Comparison of ENCODE assay signal across 8 cellular contexts in genomic region chr12:46370380-46370734, GRCh38. TPM values are rescaled to one million over a fixed set of nuclear protein-coding genes. Genes with fewer than 3 reads are reported as not detected.
DNase-seq lines count a peak whose midpoint lies in the region; ATAC-seq and TF ChIP-seq lines count a peak whose summit lies in the region.

No MANE protein-coding gene starts in this region.

- H3K27me3 ChIP-seq in heart left ventricle, result no peaks in the 10 kb centered on the region
- no peaks in the 10 kb centered on the region for H3K27me3 ChIP-seq in body of pancreas
- no peaks in the 10 kb centered on the region for H3K27me3 ChIP-seq in mesenchymal stem cell (ENCODE audit: control insufficient read depth in 1 of 2, insufficient read depth in 1 of 2, low read length in 2 of 2)
- no peaks in the 10 kb centered on the region for H3K27me3 ChIP-seq in vagina

- intact Hi-C loops in heart left ventricle (cut with DNase I), result loop anchor here in 8 of 10 donors (5.0 to 10.0 kb wide), 10 partner anchors 62 to 378 kb away; partner anchors contain the start of genes SCAF11 (in 2 of the 8) and SLC38A1 (in 1 of the 8)
- intact Hi-C loops in Right ventricle myocardium inferior (cut with DNase I), result loop anchor here (5.0 kb wide), 2 partner anchors 157 to 378 kb away; partner anchors contain the start of gene SCAF11
- intact Hi-C loops in body of pancreas (cut with DNase I), result no loop called here
- intact Hi-C loops in vagina (cut with DNase I), result loop anchor here (5.0 kb wide), 2 partner anchors 292 to 643 kb away; partner anchors contain the start of gene ARID2

- no peak overlapping the region for H2BK5ac ChIP-seq in mesenchymal stem cell (ENCODE audit: low read depth, low read length, poor library complexity, severe bottlenecking)

- H3K9me3 ChIP-seq in heart left ventricle (no peaks in the 10 kb centered on the region), body of pancreas (no peaks in the 10 kb centered on the region), mesenchymal stem cell (ENCODE audit: control insufficient read depth, low read length) (no peaks in the 10 kb centered on the region), vagina (no peaks in the 10 kb centered on the region)

- H4K8ac ChIP-seq in mesenchymal stem cell (ENCODE audit: low read length), result no peak overlapping the region

- H2AFZ ChIP-seq in mesenchymal stem cell (ENCODE audit: low read depth, low read length), result no peak overlapping the region

- peak overlapping the region; percentile 73 to 95 (median 88) for H3K4me3 ChIP-seq in heart left ventricle
- H3K4me3 ChIP-seq in body of pancreas, result peak overlapping the region; percentile 14 to 93
- peak overlapping the region in 1 of 2 experiments; percentile 98 for H3K4me3 ChIP-seq in mesenchymal stem cell (ENCODE audit: insufficient read depth in 1 of 2, low read depth in 1 of 2, low read length in 2 of 2)
- H3K4me3 ChIP-seq in vagina, result peak overlapping the region; percentile 76 to 88

- TF ChIP-seq CTCF in heart left ventricle (IDR thresholded peaks at IDR 0.05) (no peak), body of pancreas (IDR thresholded peaks at IDR 0.05) (no peak), vagina (IDR thresholded peaks at IDR 0.05) (no peak)

- no peak overlapping the region for H3K18ac ChIP-seq in mesenchymal stem cell (ENCODE audit: low read depth in 1 of 2, low read length in 2 of 2)

- H3K23ac ChIP-seq in mesenchymal stem cell (ENCODE audit: low read length in 2 of 2), result no peak overlapping the region

- no peak overlapping the region for H2BK15ac ChIP-seq in mesenchymal stem cell (ENCODE audit: low read depth, poor library complexity, severe bottlenecking)

- WGBS in heart left ventricle, 4 donors, result 6 to 15% (median 10%) methylated on average over 2 of the region's 2 CpGs
- 1 to 7% methylated on average over 2 of the region's 2 CpGs for WGBS in body of pancreas, 2 donors
- WGBS in mesenchymal stem cell, result no CpG with 5 or more reads among the region's 2 CpGs

- no peak overlapping the region for H2BK12ac ChIP-seq in mesenchymal stem cell (ENCODE audit: low read length in 2 of 2)

- H3K14ac ChIP-seq in mesenchymal stem cell (ENCODE audit: low read length in 2 of 2), result no peak overlapping the region

- H2BK120ac ChIP-seq in mesenchymal stem cell (ENCODE audit: low read depth, low read length), result no peak overlapping the region

- peak overlapping the region; percentile 99 for H3K9ac ChIP-seq in mesenchymal stem cell (ENCODE audit: low read length)

- no peak overlapping the region for H2AK5ac ChIP-seq in mesenchymal stem cell (ENCODE audit: low read length, severe bottlenecking)

- H3K36me3 ChIP-seq in heart left ventricle (peaks cover 0 to 58% (median 55%) of the 10 kb centered on the region in 9 donors), body of pancreas (replicated peaks in 1 of 2; ENCODE audit: insufficient read depth in 1 of 2, low read depth in 2 of 2) (peaks cover 4 to 16% of the 10 kb centered on the region in 2 donors), mesenchymal stem cell (ENCODE audit: control insufficient read depth in 1 of 2, insufficient read depth in 2 of 2, low read depth in 1 of 2, low read length in 2 of 2) (peaks cover 6 to 58% of the 10 kb centered on the region in 2 experiments), vagina (peaks cover 0 to 57% of the 10 kb centered on the region in 2 donors)

- no peak overlapping the region for H3K4ac ChIP-seq in mesenchymal stem cell (ENCODE audit: low read depth in 1 of 2, low read length in 2 of 2)

- ATAC-seq in heart left ventricle (no peak), Right ventricle myocardium inferior (no peak), body of pancreas (no peak), HG03469 (IDR thresholded peaks at IDR 0.05; ENCODE audit: unreplicated experiment) (no peak)

- no peak for TF ChIP-seq POLR2A in heart left ventricle (IDR thresholded peaks at IDR 0.05)
- no peak for TF ChIP-seq POLR2A in body of pancreas (IDR thresholded peaks at IDR 0.05)
- no peak for TF ChIP-seq POLR2A in vagina (IDR thresholded peaks at IDR 0.05)

- DNase-seq in heart left ventricle (no peak), Right ventricle myocardium inferior (ENCODE audit: missing footprints) (no peak), body of pancreas (no peak), mesenchymal stem cell (no peak), vagina (ENCODE audit: extremely low spot score in 2 of 2) (no peak), NCI-H1930 (lab: John Stamatoyannopoulos, UW) (no peak), NCI-H1092 (lab: John Stamatoyannopoulos, UW) (no peak)

- H3K79me1 ChIP-seq in mesenchymal stem cell (replicated peaks; ENCODE audit: low read length, poor library complexity, severe bottlenecking), result peaks cover 5% of the 10 kb centered on the region

- H3K4me2 ChIP-seq in mesenchymal stem cell (ENCODE audit: low read length, poor library complexity, severe bottlenecking), result no peak overlapping the region

- peak overlapping the region in 9 of 12 donors; percentile 95 to 100 (median 97) for H3K27ac ChIP-seq in heart left ventricle
- peak overlapping the region; percentile 96 to 100 (median 97) for H3K27ac ChIP-seq in body of pancreas
- peak overlapping the region; percentile 10 for H3K27ac ChIP-seq in mesenchymal stem cell (ENCODE audit: low read length, poor library complexity, severe bottlenecking)
- H3K27ac ChIP-seq in vagina, result peak overlapping the region; percentile 99

- H4K91ac ChIP-seq in mesenchymal stem cell (ENCODE audit: low read length), result no peak overlapping the region

- H3K4me1 ChIP-seq in heart left ventricle (peaks cover 10 to 68% (median 56%) of the 10 kb centered on the region in 12 donors), body of pancreas (peaks cover 56% of the 10 kb centered on the region), mesenchymal stem cell (ENCODE audit: control insufficient read depth, insufficient read depth, low read depth, low read length) (peaks cover 6% of the 10 kb centered on the region), vagina (peaks cover 65% of the 10 kb centered on the region)

RNA-seq across cellular contexts. Expression of gene SLC38A2, which starts 2.2 kb away (rescaled TPM):
- total RNA-seq in heart left ventricle (100 to 1,000 TPM in 7 of 9 donors, 10 to 100 TPM in 2; 82.1 to 373 (median 161) TPM), Right ventricle myocardium inferior (161 TPM), body of pancreas (100 to 1,000 TPM; 184 to 203 TPM), vagina (352 TPM)
- 100 to 1,000 TPM in 1 of 2 donors, 10 to 100 TPM in 1; 39.7 to 195 TPM for polyA plus RNA-seq in heart left ventricle
- polyA plus RNA-seq in mesenchymal stem cell (2013, experiment 1 of 2), result 438 TPM
- 429 TPM for polyA plus RNA-seq in mesenchymal stem cell (2013, experiment 2 of 2)

Comparison
In these comparisons a context has a peak if more than half of its experiments do, and no peak if none do; other contexts are left out.
1. H3K27ac ChIP-seq: peak in every context shown above with its lines; median percentile 99 in vagina; 97 in heart left ventricle; 97 in body of pancreas; 10 in mesenchymal stem cell.